ENCODE assay signal across 9 cellular contexts in genomic region chrX:31658360-31658759, GRCh38.
A peak's percentile ranks its signal among the peaks of the same experiment; 100 is the strongest.
DNase-seq lines count a peak whose midpoint lies in the region; ATAC-seq and TF ChIP-seq lines count a peak whose summit lies in the region.
"Had no signal": no experiment of that assay in that cellular context is flagged by ENCODE, and none has a peak within 500 bp of the region (broad histone marks: within the 10 kb centered on the region; RNA-seq: fewer than 3 reads in every experiment).

No MANE protein-coding gene starts in this region.

- H3F3A ChIP-seq in MM.1S (ENCODE audit: insufficient read depth, low read length) = no peaks in the 10 kb centered on the region

- TF ChIP-seq CTCF in MM.1S (IDR thresholded peaks at IDR 0.05; ENCODE audit: low read length) (peak; percentile 49), omental fat pad (IDR thresholded peaks at IDR 0.05) (no peak)

- no peak overlapping the region for H3K27ac ChIP-seq in MM.1S (ENCODE audit: low read length)

- H3K79me2 ChIP-seq in MM.1S (ENCODE audit: low read length) = no peaks in the 10 kb centered on the region

- no peaks in the 10 kb centered on the region for H3K36me3 ChIP-seq in MM.1S (replicated peaks; ENCODE audit: insufficient read depth, low read length)

- H2AFZ ChIP-seq in MM.1S (ENCODE audit: low read length) = no peak overlapping the region

- DNase-seq in GM04504 (ENCODE audit: low read depth) (peak; percentile 4), MM.1S (peak; percentile 37), amniotic epithelial cell (ENCODE audit: low read depth) (peak; percentile 40), left kidney (ENCODE audit: low read depth, low spot score) (peak; percentile 32), omental fat pad (ENCODE audit: low spot score) (no peak), OCI-M2 (lab: John Stamatoyannopoulos, UW; ENCODE audit: unreplicated experiment) (no peak), NCI-H524 treated with DMSO at 0.1 percent for 48 hours (lab: John Stamatoyannopoulos, UW) (no peak), D341Med (ENCODE audit: low spot score) (no peak)

- no peak overlapping the region for H3K4me2 ChIP-seq in MM.1S (ENCODE audit: low read depth, low read length)

- no peak for ATAC-seq in omental fat pad (ENCODE audit: low FRiP score)

- H3K9ac ChIP-seq in MM.1S (ENCODE audit: low read length) = no peak overlapping the region

- H3K9me3 ChIP-seq in MM.1S (replicated peaks; ENCODE audit: insufficient read depth, low read length) = no peaks in the 10 kb centered on the region

- H3K4me3 ChIP-seq in MM.1S (ENCODE audit: low read length) = no peak overlapping the region
- H3K4me3 ChIP-seq: lung had no signal

- H3K9me2 ChIP-seq in MM.1S (replicated peaks; ENCODE audit: insufficient read depth, low read length) = no peaks in the 10 kb centered on the region

- H3K27me3 ChIP-seq in MM.1S (replicated peaks; ENCODE audit: insufficient read depth, low read length) = no peaks in the 10 kb centered on the region

- H4K20me1 ChIP-seq in MM.1S (ENCODE audit: insufficient read depth, low read length) = no peaks in the 10 kb centered on the region

- H3K4me1 ChIP-seq in MM.1S (ENCODE audit: low read length) = no peaks in the 10 kb centered on the region

Comparison
In these comparisons a context has a peak if more than half of its experiments do, and no peak if none do; other contexts are left out.
1. DNase-seq: peak in GM04504 (single experiment), MM.1S (single experiment), amniotic epithelial cell (single experiment) and left kidney (single experiment); none in omental fat pad (single experiment), OCI-M2 (single experiment), NCI-H524 treated with DMSO at 0.1 percent for 48 hours (single experiment) and D341Med (single experiment).